40 cellular contexts compared by ENCODE assay signal in the genomic region with DNA sequence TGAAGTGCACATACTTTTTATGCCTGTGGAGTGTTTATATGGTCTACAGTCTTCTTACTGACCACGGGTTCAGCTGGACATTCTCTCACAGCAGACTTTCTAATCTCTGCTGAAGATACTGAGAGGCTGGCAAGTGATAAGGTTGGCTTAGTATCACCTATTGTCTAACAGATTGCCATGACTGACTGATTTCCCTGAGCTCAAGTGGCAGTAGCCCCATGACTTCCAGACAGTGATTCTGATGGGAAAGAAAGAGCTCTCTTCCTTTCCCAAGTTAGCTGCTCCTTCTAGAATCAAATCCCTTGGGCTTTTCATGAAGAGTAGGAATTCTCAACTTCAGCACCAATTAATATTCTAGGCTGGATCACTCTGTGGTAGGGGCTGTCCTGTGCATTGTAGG.
"Had no signal": no experiment of that assay in that cellular context is flagged by ENCODE, and none has a peak within 500 bp of the region (broad histone marks: within the 10 kb centered on the region; RNA-seq: fewer than 3 reads in every experiment).

No MANE protein-coding gene starts in this region.

- H3K4me1 Mint-ChIP-seq: activated naive CD4-positive, alpha-beta T cell treated with anti-CD3 and anti-CD28 coated beads, Interleukin-2, amount 10 ng/mL, durations not matched to agents 7 days and 5 days; activated naive CD4-positive, alpha-beta T cell treated with anti-CD3 and anti-CD28 coated beads, Interleukin-2, amount 50 U/mL, for 24 hours; activated naive CD8-positive, alpha-beta T cell treated with anti-CD3 and anti-CD28 coated beads for 36 hours; activated naive CD8-positive, alpha-beta T cell treated with anti-CD3 and anti-CD28 coated beads, Interleukin-2, amount 10 ng/mL, durations not matched to agents 7 days and 5 days; activated naive CD8-positive, alpha-beta T cell treated with anti-CD3 and anti-CD28 coated beads, Interleukin-2, amount 50 U/mL, for 24 hours; activated T-helper 17 cell treated with anti-CD3 and anti-CD28 coated beads, Interleukin-2, amount 50 U/mL, for 72 hours; central memory CD8-positive, alpha-beta T cell had no signal

- H3K4me3 ChIP-seq: adrenal gland, ascending aorta, body of pancreas, breast epithelium, cardiac muscle cell had no signal

- ATAC-seq: activated naive CD4-positive, alpha-beta T cell treated with anti-CD3 and anti-CD28 coated beads, Interleukin-2, amount 50 U/mL, for 72 hours; activated naive CD8-positive, alpha-beta T cell treated with anti-CD3 and anti-CD28 coated beads, Interleukin-2, amount 50 U/mL, for 24 hours; activated T-cell treated with anti-CD3 and anti-CD28 coated beads, Interleukin-2, amount 50 U/mL, for 4 hours; activated T-cell treated with anti-CD3 and anti-CD28 coated beads, Interleukin-2, amount 50 U/mL, for 72 hours; activated T-helper 17 cell treated with anti-CD3 and anti-CD28 coated beads, Interleukin-2, amount 50 U/mL, for 72 hours; body of pancreas had no signal

- H3K27ac ChIP-seq: adrenal gland, ascending aorta, body of pancreas, brain microvascular endothelial cell, breast epithelium, cardiac muscle cell had no signal

- H3K9me3 Mint-ChIP-seq: activated naive CD4-positive, alpha-beta T cell treated with anti-CD3 and anti-CD28 coated beads for 36 hours; activated naive CD4-positive, alpha-beta T cell treated with anti-CD3 and anti-CD28 coated beads, Interleukin-2, amount 50 U/mL, for 24 hours; activated naive CD8-positive, alpha-beta T cell treated with anti-CD3 and anti-CD28 coated beads, Interleukin-2, amount 10 ng/mL, durations not matched to agents 7 days and 5 days; activated T-helper 1 cell treated with anti-CD3 and anti-CD28 coated beads, Interleukin-12 subunit alpha, Interleukin-12 subunit beta, Interleukin-2, Interleukin-4 antibody, amounts not matched to agents 30 ng/mL and 10 ng/mL and 1 ng/mL, durations not matched to agents 14 hours and 24 hours and 36 hours; activated T-helper 2 cell treated with anti-CD3 and anti-CD28 coated beads, Interferon-gamma antibody, Interleukin-2, Interleukin-4, amounts not matched to agents 10 μg/mL and 5 μg/mL and 100 μg/mL, durations not matched to agents 14 hours and 24 hours and 36 hours had no signal

- H3K36me3 Mint-ChIP-seq: activated naive CD4-positive, alpha-beta T cell treated with anti-CD3 and anti-CD28 coated beads, Interleukin-2, amount 10 ng/mL, durations not matched to agents 7 days and 5 days; activated naive CD4-positive, alpha-beta T cell treated with anti-CD3 and anti-CD28 coated beads, Interleukin-2, amount 50 U/mL, for 24 hours; activated naive CD4-positive, alpha-beta T cell treated with anti-CD3 and anti-CD28 coated beads, Interleukin-2, amount 50 U/mL, for 72 hours; activated naive CD8-positive, alpha-beta T cell; activated naive CD8-positive, alpha-beta T cell treated with anti-CD3 and anti-CD28 coated beads for 36 hours; activated naive CD8-positive, alpha-beta T cell treated with anti-CD3 and anti-CD28 coated beads, Interleukin-2, amount 10 ng/mL, durations not matched to agents 7 days and 5 days; brain had no signal

- H3K4me3 Mint-ChIP-seq: activated naive CD4-positive, alpha-beta T cell treated with anti-CD3 and anti-CD28 coated beads for 36 hours; activated naive CD4-positive, alpha-beta T cell treated with anti-CD3 and anti-CD28 coated beads, Interleukin-2, amount 10 ng/mL, durations not matched to agents 7 days and 5 days; activated naive CD4-positive, alpha-beta T cell treated with anti-CD3 and anti-CD28 coated beads, Interleukin-2, amount 50 U/mL, for 24 hours; activated naive CD8-positive, alpha-beta T cell; activated naive CD8-positive, alpha-beta T cell treated with anti-CD3 and anti-CD28 coated beads for 36 hours; activated naive CD8-positive, alpha-beta T cell treated with anti-CD3 and anti-CD28 coated beads, Interleukin-2, amount 10 ng/mL, durations not matched to agents 7 days and 5 days; activated naive CD8-positive, alpha-beta T cell treated with anti-CD3 and anti-CD28 coated beads, Interleukin-2, amount 50 U/mL, for 24 hours; activated T-cell treated with anti-CD3 and anti-CD28 coated beads, Interleukin-2, amount 50 U/mL, for 24 hours; activated T-cell treated with anti-CD3 and anti-CD28 coated beads, Interleukin-2, amount 50 U/mL, for 4 hours; activated T-cell treated with anti-CD3 and anti-CD28 coated beads, Interleukin-2, amount 50 U/mL, for 72 hours; activated T-helper 1 cell treated with anti-CD3 and anti-CD28 coated beads, Interleukin-12 subunit alpha, Interleukin-12 subunit beta, Interleukin-2, Interleukin-4 antibody, amounts not matched to agents 30 ng/mL and 10 ng/mL and 1 ng/mL, durations not matched to agents 14 hours and 24 hours and 36 hours; activated T-helper 17 cell treated with anti-CD3 and anti-CD28 coated beads, Interleukin-2, amount 50 U/mL, for 72 hours; brain; central memory CD8-positive, alpha-beta T cell had no signal

- DNase-seq: activated effector memory CD4-positive, alpha-beta T cell treated with anti-CD3 and anti-CD28 coated beads, Interleukin-2, amount 50 U/mL, for 16 hours; activated effector memory CD4-positive, alpha-beta T cell treated with Interleukin-2 at 50 U/mL for 16 hours; activated gamma-delta T cell; activated gamma-delta T cell treated with Interleukin-2 at 50 U/mL for 16 hours; activated naive CD4-positive, alpha-beta T cell; activated naive CD4-positive, alpha-beta T cell treated with anti-CD3 and anti-CD28 coated beads for 36 hours; activated naive CD4-positive, alpha-beta T cell treated with anti-CD3 and anti-CD28 coated beads, Interleukin-2, amount 10 ng/mL, durations not matched to agents 7 days and 5 days; activated naive CD4-positive, alpha-beta T cell treated with anti-CD3 and anti-CD28 coated beads, Interleukin-2, amount 50 U/mL, for 16 hours; activated naive CD4-positive, alpha-beta T cell treated with Interleukin-2 at 50 U/mL for 16 hours; activated naive CD8-positive, alpha-beta T cell treated with anti-CD3 and anti-CD28 coated beads for 36 hours; activated naive CD8-positive, alpha-beta T cell treated with anti-CD3 and anti-CD28 coated beads, Interleukin-2, amount 10 ng/mL, durations not matched to agents 7 days and 5 days; activated naive CD8-positive, alpha-beta T cell treated with anti-CD3 and anti-CD28 coated beads, Interleukin-2, amount 50 U/mL, for 24 hours; activated T-cell treated with anti-CD3 and anti-CD28 coated beads, Interleukin-2, amount 50 U/mL, for 1 hour; activated T-cell treated with anti-CD3 and anti-CD28 coated beads, Interleukin-2, amount 50 U/mL, for 24 hours; activated T-cell treated with anti-CD3 and anti-CD28 coated beads, Interleukin-2, amount 50 U/mL, for 4 hours; activated T-cell treated with anti-CD3 and anti-CD28 coated beads, Interleukin-2, amount 50 U/mL, for 48 hours; activated T-cell treated with anti-CD3 and anti-CD28 coated beads, Interleukin-2, amount 50 U/mL, for 72 hours; adrenal gland; amniotic stem cell; amygdala; anterior cingulate cortex; aorta; body of pancreas; brain microvascular endothelial cell; caudate nucleus; central memory CD4-positive, alpha-beta T cell; cerebellar nuclear complex had no signal

- FAIRE-seq: astrocyte, bronchial epithelial cell had no signal

- H3K27me3 ChIP-seq: adrenal gland, ascending aorta, body of pancreas, brain microvascular endothelial cell, breast epithelium, cardiac muscle cell had no signal

- H3K27ac Mint-ChIP-seq: activated naive CD4-positive, alpha-beta T cell treated with anti-CD3 and anti-CD28 coated beads for 36 hours; activated naive CD4-positive, alpha-beta T cell treated with anti-CD3 and anti-CD28 coated beads, Interleukin-2, amount 10 ng/mL, durations not matched to agents 7 days and 5 days; activated naive CD4-positive, alpha-beta T cell treated with anti-CD3 and anti-CD28 coated beads, Interleukin-2, amount 50 U/mL, for 24 hours; activated naive CD4-positive, alpha-beta T cell treated with anti-CD3 and anti-CD28 coated beads, Interleukin-2, amount 50 U/mL, for 72 hours; activated naive CD8-positive, alpha-beta T cell; activated naive CD8-positive, alpha-beta T cell treated with anti-CD3 and anti-CD28 coated beads for 36 hours; activated naive CD8-positive, alpha-beta T cell treated with anti-CD3 and anti-CD28 coated beads, Interleukin-2, amount 10 ng/mL, durations not matched to agents 7 days and 5 days; activated naive CD8-positive, alpha-beta T cell treated with anti-CD3 and anti-CD28 coated beads, Interleukin-2, amount 50 U/mL, for 24 hours; activated T-cell treated with anti-CD3 and anti-CD28 coated beads, Interleukin-2, amount 50 U/mL, for 24 hours; activated T-cell treated with anti-CD3 and anti-CD28 coated beads, Interleukin-2, amount 50 U/mL, for 72 hours; activated T-helper 1 cell treated with anti-CD3 and anti-CD28 coated beads, Interleukin-12 subunit alpha, Interleukin-12 subunit beta, Interleukin-2, Interleukin-4 antibody, amounts not matched to agents 30 ng/mL and 10 ng/mL and 1 ng/mL, durations not matched to agents 14 hours and 24 hours and 36 hours; activated T-helper 17 cell treated with anti-CD3 and anti-CD28 coated beads, Interleukin-2, amount 50 U/mL, for 72 hours; activated T-helper 2 cell treated with anti-CD3 and anti-CD28 coated beads, Interferon-gamma antibody, Interleukin-2, Interleukin-4, amounts not matched to agents 10 μg/mL and 5 μg/mL and 100 μg/mL, durations not matched to agents 14 hours and 24 hours and 36 hours; brain had no signal

- H3K36me3 ChIP-seq: adrenal gland, ascending aorta, brain microvascular endothelial cell, breast epithelium, cardiac muscle cell had no signal

- H3K9me3 ChIP-seq: adrenal gland, ascending aorta, body of pancreas, breast epithelium had no signal

- H3K27me3 Mint-ChIP-seq: activated naive CD4-positive, alpha-beta T cell treated with anti-CD3 and anti-CD28 coated beads, Interleukin-2, amount 10 ng/mL, durations not matched to agents 7 days and 5 days; activated naive CD4-positive, alpha-beta T cell treated with anti-CD3 and anti-CD28 coated beads, Interleukin-2, amount 50 U/mL, for 24 hours; activated naive CD8-positive, alpha-beta T cell; activated naive CD8-positive, alpha-beta T cell treated with anti-CD3 and anti-CD28 coated beads for 36 hours; activated naive CD8-positive, alpha-beta T cell treated with anti-CD3 and anti-CD28 coated beads, Interleukin-2, amount 10 ng/mL, durations not matched to agents 7 days and 5 days; activated T-cell treated with anti-CD3 and anti-CD28 coated beads, Interleukin-2, amount 50 U/mL, for 24 hours; activated T-helper 17 cell treated with anti-CD3 and anti-CD28 coated beads, Interleukin-2, amount 50 U/mL, for 72 hours; brain; central memory CD8-positive, alpha-beta T cell had no signal

- H3K4me1 ChIP-seq: adrenal gland, ascending aorta, body of pancreas, breast epithelium had no signal
